In the genomic region with DNA sequence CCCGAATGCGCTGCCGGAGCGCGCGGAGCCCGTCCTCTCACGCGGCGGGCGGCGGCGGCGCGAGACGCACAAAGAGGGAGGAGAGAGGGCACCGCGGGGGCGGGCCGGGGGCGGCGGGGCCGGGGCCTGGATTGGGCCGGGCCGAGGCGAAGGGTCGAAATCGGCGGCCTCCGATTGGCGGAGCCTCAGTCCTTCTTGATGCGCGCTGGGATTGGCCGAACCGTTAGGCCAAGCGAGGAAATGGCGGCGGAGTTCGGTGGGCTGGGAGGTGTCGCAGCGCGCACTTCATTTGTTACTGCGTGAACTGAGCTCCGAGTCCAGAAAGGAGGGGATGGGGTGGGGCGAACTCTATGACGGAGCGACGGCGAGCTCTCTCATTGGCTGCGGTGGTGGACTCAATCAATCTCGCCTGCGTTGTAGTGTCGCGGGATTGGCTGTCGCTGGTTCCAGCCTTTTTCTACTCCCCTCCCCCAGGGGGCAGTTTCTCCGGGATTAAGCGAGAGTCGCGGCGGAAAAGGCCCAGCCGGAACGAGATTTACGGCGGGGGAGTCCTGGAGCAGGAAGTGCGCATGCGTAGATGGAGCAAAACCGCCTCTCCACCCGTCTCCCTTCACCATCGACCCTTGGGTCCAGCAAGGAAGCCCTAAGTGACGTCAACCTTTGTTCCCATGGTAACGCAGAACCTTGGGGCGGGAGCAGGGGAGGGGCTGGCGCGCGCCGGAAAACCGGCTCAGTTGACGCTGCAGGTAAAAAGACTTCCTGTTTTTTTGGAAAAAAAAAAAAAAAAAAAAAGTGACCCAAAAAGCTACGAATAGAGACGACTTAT, we compare ENCODE assay signal across 7 cellular contexts. TPM values are rescaled to one million over a fixed set of nuclear protein-coding genes. Genes with fewer than 3 reads are reported as not detected.
A peak's percentile ranks its signal among the peaks of the same experiment; 100 is the strongest.
DNase-seq lines count a peak whose midpoint lies in the region; ATAC-seq and TF ChIP-seq lines count a peak whose summit lies in the region.

TSS of gene SF1 (minus strand) at position 70 of the 826 bp plus-strand sequence. CDS start 150 bp downstream, outside the sequence.

- H3K4me3 ChIP-seq in astrocyte of the spinal cord (ENCODE audit: low read depth, low read length) (peak within 1 kb of the TSS; percentile 58), hepatocyte (peak within 1 kb of the TSS; percentile 85)

- peak within 1 kb of the TSS; percentile 70 for H2AFZ ChIP-seq in hepatocyte

- ATAC-seq in GM18508 (IDR thresholded peaks at IDR 0.05; ENCODE audit: insufficient read depth, unreplicated experiment): peak; percentile 64
- ATAC-seq in HG02981 (IDR thresholded peaks at IDR 0.05; ENCODE audit: unreplicated experiment): peak; percentile 79

- peaks cover 45% of the 10 kb centered on the region for H3K79me2 ChIP-seq in hepatocyte

- DNase-seq in NCI-H2029 treated with DMSO at 0.1 percent for 48 hours (lab: John Stamatoyannopoulos, UW) (peak; percentile 100), T-helper 9 cell (peak; percentile 96), astrocyte of the spinal cord (ENCODE audit: low read depth, low spot score) (peak; percentile 100), hepatocyte (ENCODE audit: low spot score) (peak; percentile 100), renal cortical epithelial cell (ENCODE audit: low read depth) (peak; percentile 99)

- peak within 1 kb of the TSS; percentile 98 for H3K27ac ChIP-seq in hepatocyte

- peaks cover 39% of the 10 kb centered on the region for H4K20me1 ChIP-seq in hepatocyte (ENCODE audit: insufficient read depth, poor library complexity, severe bottlenecking)

- in situ Hi-C loops in astrocyte of the spinal cord (cut with HindIII; ENCODE audit: low sequenced_read_pairs): no loop called here

- H3K9me2 ChIP-seq in hepatocyte (replicated peaks; ENCODE audit: insufficient read depth): no peaks in the 10 kb centered on the region

- no peaks in the 10 kb centered on the region for H3K36me3 ChIP-seq in hepatocyte (replicated peaks; ENCODE audit: insufficient read depth, low read depth)

- H3K27me3 ChIP-seq in hepatocyte: no peaks in the 10 kb centered on the region

- H3K4me1 ChIP-seq in hepatocyte (ENCODE audit: insufficient read depth): peaks cover 15% of the 10 kb centered on the region

- TF ChIP-seq CTCF in astrocyte of the spinal cord (IDR thresholded peaks at IDR 0.05; ENCODE audit: low read depth, low read length): no peak
- no peak for TF ChIP-seq CTCF in hepatocyte (IDR thresholded peaks at IDR 0.05; ENCODE audit: poor library complexity)

- H3K9me3 ChIP-seq in hepatocyte (ENCODE audit: low read depth): no peaks in the 10 kb centered on the region

- peak within 1 kb of the TSS; percentile 80 for H3K4me2 ChIP-seq in hepatocyte

- under 1% methylated on average over 60 of the region's 80 CpGs for WGBS in hepatocyte (ENCODE audit: low lambda C conversion rate, missing lambda C conversion rate)

RNA-seq across cellular contexts. Expression of gene SF1, which starts in this region (rescaled TPM):
- 126 and 163 TPM in 2 replicates for total RNA-seq in hepatocyte
- 138 and 157 TPM in 2 replicates for polyA plus RNA-seq in hepatocyte
- total RNA-seq in renal cortical epithelial cell: 38.4 and 161 TPM in 2 replicates

Comparison
In these comparisons a context has a peak if more than half of its experiments do, and no peak if none do; other contexts are left out.
1. Peak in every context shown above with its lines: DNase-seq, ATAC-seq, H3K4me3 ChIP-seq and H3K27ac ChIP-seq.